Comparison of ENCODE assay signal across 18 cellular contexts in the genomic region with DNA sequence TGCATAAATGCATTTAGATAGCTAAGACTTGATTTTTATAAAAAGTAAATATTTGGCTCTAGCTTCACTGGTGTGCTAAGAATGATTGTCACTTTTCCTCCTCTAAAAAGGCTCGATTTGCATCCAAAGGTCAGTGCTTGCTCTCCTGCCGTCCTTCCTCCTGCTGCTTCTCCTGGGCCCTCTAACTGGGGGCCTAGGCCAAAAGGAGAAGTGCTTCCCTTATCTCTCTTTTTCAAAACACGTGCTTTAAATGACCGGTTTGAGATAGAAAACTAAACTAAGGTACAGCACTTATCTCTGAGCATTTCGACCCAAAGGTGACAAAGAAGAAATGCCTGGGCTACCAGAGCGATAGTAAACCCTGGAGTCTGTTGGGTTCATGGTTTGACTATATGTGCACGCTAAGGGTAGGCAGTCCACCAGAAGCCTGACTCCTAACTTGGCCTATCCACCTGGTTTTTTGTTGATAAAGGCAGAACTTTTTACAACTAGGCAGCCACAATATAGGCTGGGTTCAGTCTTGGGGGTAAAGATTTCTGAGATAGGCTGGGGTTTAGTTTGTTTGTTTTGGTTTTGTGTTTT. TPM values are rescaled to one million over a fixed set of nuclear protein-coding genes. Genes with fewer than 3 reads are reported as not detected.
DNase-seq lines count a peak whose midpoint lies in the region; ATAC-seq, FAIRE-seq and TF ChIP-seq lines count a peak whose summit lies in the region.
"Had no signal": no experiment of that assay in that cellular context is flagged by ENCODE, and none has a peak within 500 bp of the region (broad histone marks: within the 10 kb centered on the region; RNA-seq: fewer than 3 reads in every experiment).

No MANE protein-coding gene starts in this region.

- no peak overlapping the region for H3K9ac ChIP-seq in GM12878 (ENCODE audit: control insufficient read depth, insufficient read depth, low read length)

- POLR2A ChIA-PET in GM12878 (lab: Charles Lee), result no interaction called here

- no peak for FAIRE-seq in GM12878 (lab: Jason Lieb, UNC)
- FAIRE-seq: GM12892 had no signal

- no peak overlapping the region for H3K4me3 ChIP-seq in GM12878
- H3K4me3 ChIP-seq in heart right ventricle, result no peak overlapping the region
- H3K4me3 ChIP-seq: sigmoid colon had no signal

- peaks cover 45% of the 10 kb centered on the region for H3K4me1 Mint-ChIP-seq in type B pancreatic cell (ENCODE audit: unreplicated experiment)
- H3K4me1 Mint-ChIP-seq in immature natural killer cell, result peaks cover 22 to 30% of the 10 kb centered on the region in 2 donors

- no peak for TF ChIP-seq POLR2A in GM12878 (IDR thresholded peaks at IDR 0.05; ENCODE audit: low read depth, low read length)

- DNase-seq in KBM-7 (peak; percentile 80), GM12878 (ENCODE audit: low read depth, low spot score) (no peak), type B pancreatic cell (ENCODE audit: extremely low spot score, unreplicated experiment) (no peak), heart right ventricle (no peak), immature natural killer cell (no peak)
- DNase-seq: activated CD4-positive, alpha-beta T cell treated with anti-CD3 and anti-CD28 coated beads for 1 hour; effector CD8-positive, alpha-beta T cell; GOT3; midbrain; NCI-H1694; NCI-H446 treated with DMSO at 0.1 percent for 48 hours; SHP77 treated with DMSO at 0.1 percent for 48 hours; sigmoid colon had no signal

- no peak overlapping the region for H3K27ac Mint-ChIP-seq in type B pancreatic cell
- no peak overlapping the region for H3K27ac Mint-ChIP-seq in immature natural killer cell
- H3K27ac Mint-ChIP-seq: activated T-helper 17 cell treated with anti-CD3 and anti-CD28 coated beads, Interleukin-2, amount 50 U/mL, for 72 hours had no signal

- CTCF ChIA-PET in GM12878 (lab: Yijun Ruan, JAX), result interaction anchor here (1.9 kb wide), 1 partner anchor 224 kb away, joined by 6 read pairs; no protein-coding TSS in a partner anchor

- H3K4me3 Mint-ChIP-seq in type B pancreatic cell (peak overlapping the region; percentile 24), immature natural killer cell (no peak overlapping the region)
- H3K4me3 Mint-ChIP-seq: activated T-helper 17 cell treated with anti-CD3 and anti-CD28 coated beads, Interleukin-2, amount 50 U/mL, for 72 hours had no signal

- no peak overlapping the region for H2AFZ ChIP-seq in GM12878 (ENCODE audit: control insufficient read depth, low read depth, low read length)

- H3K9me3 ChIP-seq in GM12878 (replicated peaks; ENCODE audit: control insufficient read depth, insufficient read depth, low read length) (no peaks in the 10 kb centered on the region), heart right ventricle (no peaks in the 10 kb centered on the region)
- H3K9me3 ChIP-seq: sigmoid colon had no signal

- WGBS in GM12878 (ENCODE audit: insufficient coverage, insufficient replicate concordance, low lambda C conversion rate, missing lambda C conversion rate), result 16% methylated on average over 7 of the region's 7 CpGs
- WGBS in heart right ventricle, 2 donors, result 48 to 59% methylated on average over 7 of the region's 7 CpGs

- in situ Hi-C loops in KBM-7 (cut with MboI; ENCODE audit: low pct_unique_long_range_greater_than_20kb, low sequenced_read_pairs), result loop anchor here (25.0 kb wide), 2 partner anchors 210 to 335 kb away; no protein-coding TSS in a partner anchor
- in situ Hi-C loops in GM12878 (cut with MboI), result loop anchor here (25.0 kb wide), 1 partner anchor 1110 kb away; no protein-coding TSS in a partner anchor

- H3K27me3 Mint-ChIP-seq in type B pancreatic cell (peaks cover 77% of the 10 kb centered on the region), immature natural killer cell (ENCODE audit: low read depth in 3 of 3) (peaks cover 17 to 58% (median 37%) of the 10 kb centered on the region in 3 donors)

- H3K27ac ChIP-seq in GM12878 (ENCODE audit: control insufficient read depth, insufficient read depth) (no peak overlapping the region), layer of hippocampus (ENCODE audit: low read depth, low read length) (peak overlapping the region; percentile 27), heart right ventricle (no peak overlapping the region)

- RAD21 ChIA-PET in GM12878 (lab: Charles Lee; ENCODE audit: unreplicated experiment), result no interaction called here

- TF ChIP-seq RAD21 in GM12878 (IDR thresholded peaks at IDR 0.05; ENCODE audit: insufficient read depth, low read depth, low read length), result no peak

- H3K27me3 ChIP-seq in GM12878 (replicated peaks in 1 of 2; ENCODE audit: control insufficient read depth in 2 of 2, insufficient read depth in 2 of 2, low read length in 1 of 2) (peaks cover 18 to 40% of the 10 kb centered on the region in 2 experiments), layer of hippocampus (ENCODE audit: control insufficient read depth, insufficient read depth, low read length) (peaks cover 3% of the 10 kb centered on the region), heart right ventricle (peaks cover 4 to 96% (median 94%) of the 10 kb centered on the region in 7 donors)

- H3K9me3 Mint-ChIP-seq in type B pancreatic cell (no peaks in the 10 kb centered on the region), immature natural killer cell (peaks cover 0 to 5% (median 0%) of the 10 kb centered on the region in 6 donors)
- H3K9me3 Mint-ChIP-seq: activated T-helper 17 cell treated with anti-CD3 and anti-CD28 coated beads, Interleukin-2, amount 50 U/mL, for 72 hours had no signal

- SMC1A ChIA-PET in GM12878 (lab: Charles Lee; ENCODE audit: uncharacterized antibody, unreplicated experiment), result interaction anchor here (1.6 kb wide), 1 partner anchor 17 kb away, joined by 7 read pairs; no protein-coding TSS in a partner anchor

- no peak for TF ChIP-seq CTCF in GM12878 (IDR thresholded peaks at IDR 0.05 in 2 of 3, conservative IDR thresholded peaks at IDR 0.05 in 1 of 3; ENCODE audit: control insufficient read depth in 2 of 3, extremely low read depth in 1 of 3, insufficient read depth in 1 of 3, low read depth in 3 of 3, low read length in 3 of 3)
- no peak for TF ChIP-seq CTCF in type B pancreatic cell (conservative IDR thresholded peaks at IDR 0.05)
- TF ChIP-seq CTCF in heart right ventricle (IDR thresholded peaks at IDR 0.05), result no peak

- no peak overlapping the region for H3K4me2 ChIP-seq in GM12878 (ENCODE audit: control insufficient read depth, insufficient read depth)

- BruUV-seq in GM12878 (replicated peaks; lab: Mats Ljungman, UMichigan), result no TSS peak

- H4K20me1 ChIP-seq in GM12878 (ENCODE audit: control insufficient read depth, insufficient read depth), result no peaks in the 10 kb centered on the region

- H3K79me2 ChIP-seq in GM12878 (ENCODE audit: control insufficient read depth, insufficient read depth, low read length), result no peaks in the 10 kb centered on the region

- H3K36me3 ChIP-seq in GM12878 (ENCODE audit: control insufficient read depth in 2 of 2, insufficient read depth in 2 of 2, low read length in 1 of 2) (no peaks in the 10 kb centered on the region), heart right ventricle (no peaks in the 10 kb centered on the region)
- H3K36me3 ChIP-seq: sigmoid colon had no signal

- ATAC-seq in GM12878, result no peak
- ATAC-seq in heart right ventricle, result no peak
- ATAC-seq in GM19351 (IDR thresholded peaks at IDR 0.05; ENCODE audit: unreplicated experiment), result no peak
- ATAC-seq: activated T-helper 17 cell treated with anti-CD3 and anti-CD28 coated beads, Interleukin-2, amount 50 U/mL, for 72 hours had no signal

- H3K36me3 Mint-ChIP-seq in type B pancreatic cell, result no peaks in the 10 kb centered on the region
- H3K36me3 Mint-ChIP-seq in immature natural killer cell, result no peaks in the 10 kb centered on the region

- H3K4me1 ChIP-seq in GM12878 (ENCODE audit: control insufficient read depth, insufficient read depth, low read length) (peaks cover 14% of the 10 kb centered on the region), heart right ventricle (peaks cover 6 to 42% (median 30%) of the 10 kb centered on the region in 9 donors)

- TF ChIP-seq EP300 in GM12878 (IDR thresholded peaks at IDR 0.05; ENCODE audit: borderline replicate concordance in 1 of 2, control insufficient read depth in 1 of 2, low read depth in 2 of 2, low read length in 2 of 2), result no peak

- intact Hi-C loops in GM12878 (cut with micrococcal nuclease; ENCODE audit: unreplicated experiment), result no loop called here
- intact Hi-C loops in heart right ventricle (cut with DNase I), result no loop called here

RNA-seq across cellular contexts. Expression of a gene that starts 3.9 kb away (rescaled TPM):
- total RNA-seq in GM12878 (2013; cell fraction: nucleolus; rRNA removed), result 9.3 and 9.9 TPM in 2 replicates
- 0.38 and 0.85 TPM in 2 replicates for total RNA-seq in GM12878 (2014; rRNA removed)
- total RNA-seq in GM12878 (2014; rRNA removed; fragmentation: Illumina TruSeq; extraction: Trizol), result 0.18 and 0.27 TPM in 2 replicates
- 0.19 and 0.62 TPM in 2 replicates for total RNA-seq in GM12878 (2021)
- not detected for polyA plus RNA-seq in GM12878 (2011; ENCODE audit: low read depth)
- polyA plus RNA-seq in GM12878 (2011; rRNA removed), result 0.23 and 0.30 TPM in 2 replicates
- polyA plus RNA-seq in GM12878 (2011; cell fraction: cytosol; rRNA removed), result 0.10 TPM in 1 of 2 replicates, not detected in the other
- polyA plus RNA-seq in GM12878 (2011; cell fraction: nucleus; rRNA removed), result 0.19 TPM in 1 of 2 replicates, not detected in the other
- 0.27 TPM in 1 of 2 replicates, not detected in the other for polyA plus RNA-seq in GM12878 (2012)
- polyA plus RNA-seq in GM12878 (2014; fragmentation: Illumina TruSeq; extraction: Trizol), result 0.18 TPM in 1 of 2 replicates, not detected in the other
- under 1 TPM; 0.26 to 0.31 TPM for polyA plus RNA-seq in GM12878 (2014; fragmentation: Nextera tagmentation; extraction: Ambion mirVana)
- 0.11 and 0.27 TPM in 2 replicates for polyA plus RNA-seq in GM12878 (2014; rRNA removed)
- under 1 TPM; 0.11 to 0.50 TPM for polyA plus RNA-seq in GM12878 (2016; fragmentation: Nextera tagmentation; extraction: Ambion mirVana)
- polyA minus RNA-seq in GM12878 (2011; rRNA and poly(A)+ RNA removed), result 0.07 and 0.21 TPM in 2 replicates
- not detected in 2 replicates for polyA minus RNA-seq in GM12878 (2011; cell fraction: cytosol; rRNA and poly(A)+ RNA removed)
- 0.38 TPM in 1 of 2 replicates, not detected in the other for polyA minus RNA-seq in GM12878 (2011; cell fraction: nucleus; rRNA and poly(A)+ RNA removed)
- total RNA-seq in type B pancreatic cell (ENCODE audit: low replicate concordance), result 1.8 and 19.0 TPM in 2 replicates
- under 1 TPM in 9 of 10 donors, not detected in 1; 0.44 to 0.87 (median 0.59) TPM for total RNA-seq in heart right ventricle
- polyA plus RNA-seq in heart right ventricle, result 1 to 10 TPM in 1 of 2 donors, under 1 TPM in 1; 0.41 to 2.9 TPM
- not detected for polyA plus RNA-seq in immature natural killer cell
- total RNA-seq: activated T-helper 17 cell treated with anti-CD3 and anti-CD28 coated beads, Interleukin-2, amount 50 U/mL, for 72 hours; T-helper 2 cell treated with Interferon-gamma antibody and Interleukin-4, amounts not matched to agents 100 ng/mL and 5 ng/mL, for 36 hours had no signal

RNA-seq across cellular contexts. Expression of a gene that starts 5.9 kb away (rescaled TPM):
- total RNA-seq in GM12878 (2013; cell fraction: nucleolus; rRNA removed), result not detected in 2 replicates
- 0.22 and 0.79 TPM in 2 replicates for total RNA-seq in GM12878 (2014; rRNA removed)
- not detected in 2 replicates for total RNA-seq in GM12878 (2014; rRNA removed; fragmentation: Illumina TruSeq; extraction: Trizol)
- 0.32 and 0.36 TPM in 2 replicates for total RNA-seq in GM12878 (2021)
- not detected for polyA plus RNA-seq in GM12878 (2011; ENCODE audit: low read depth)
- polyA plus RNA-seq in GM12878 (2011; rRNA removed), result 0.06 TPM in 1 of 2 replicates, not detected in the other
- 0.09 and 0.10 TPM in 2 replicates for polyA plus RNA-seq in GM12878 (2011; cell fraction: cytosol; rRNA removed)
- polyA plus RNA-seq in GM12878 (2011; cell fraction: nucleus; rRNA removed), result 0.25 and 0.28 TPM in 2 replicates
- not detected in 2 replicates for polyA plus RNA-seq in GM12878 (2012)
- not detected in 2 replicates for polyA plus RNA-seq in GM12878 (2014; fragmentation: Illumina TruSeq; extraction: Trizol)
- polyA plus RNA-seq in GM12878 (2014; fragmentation: Nextera tagmentation; extraction: Ambion mirVana), result under 1 TPM in 1 of 2 experiments, not detected in 1; 0.04 TPM
- polyA plus RNA-seq in GM12878 (2014; rRNA removed), result not detected in 2 replicates
- polyA plus RNA-seq in GM12878 (2016; fragmentation: Nextera tagmentation; extraction: Ambion mirVana), result not detected
- 0.10 TPM in 1 of 2 replicates, not detected in the other for polyA minus RNA-seq in GM12878 (2011; rRNA and poly(A)+ RNA removed)
- polyA minus RNA-seq in GM12878 (2011; cell fraction: cytosol; rRNA and poly(A)+ RNA removed), result 0.94 and 1.1 TPM in 2 replicates
- polyA minus RNA-seq in GM12878 (2011; cell fraction: nucleus; rRNA and poly(A)+ RNA removed), result 0.38 TPM in 1 of 2 replicates, not detected in the other
- total RNA-seq in type B pancreatic cell (ENCODE audit: low replicate concordance), result 6.6 and 126 TPM in 2 replicates
- total RNA-seq in heart right ventricle, result 1 to 10 TPM in 4 of 10 donors, under 1 TPM in 6; 0.27 to 2.4 (median 0.92) TPM
- polyA plus RNA-seq in heart right ventricle, result 1 to 10 TPM in 1 of 2 donors, under 1 TPM in 1; 0.44 to 1.1 TPM
- not detected for polyA plus RNA-seq in immature natural killer cell
- total RNA-seq: activated T-helper 17 cell treated with anti-CD3 and anti-CD28 coated beads, Interleukin-2, amount 50 U/mL, for 72 hours; T-helper 2 cell treated with Interferon-gamma antibody and Interleukin-4, amounts not matched to agents 100 ng/mL and 5 ng/mL, for 36 hours had no signal
